In the genomic region with DNA sequence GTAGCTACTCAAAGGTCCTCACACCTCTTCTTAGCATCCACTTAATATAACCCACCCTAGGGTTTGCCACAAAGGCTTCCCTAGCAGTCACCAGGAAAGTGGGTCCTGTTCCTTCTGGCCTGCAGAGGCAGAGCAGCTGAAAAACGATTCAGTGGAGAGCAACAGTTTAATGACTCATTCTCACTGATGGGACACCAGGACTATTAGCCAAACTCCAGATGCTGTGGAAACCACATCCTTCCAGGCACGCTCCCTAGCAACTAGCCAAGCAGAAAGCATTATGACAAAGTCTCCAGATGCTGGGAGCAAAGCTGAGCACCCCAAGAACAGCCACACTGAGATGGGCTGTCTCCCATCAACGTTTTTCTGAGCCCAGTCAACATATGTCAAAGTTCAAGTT, we compare ENCODE assay signal across 16 cellular contexts. TPM values are rescaled to one million over a fixed set of nuclear protein-coding genes. Genes with fewer than 3 reads are reported as not detected.
A peak's percentile ranks its signal among the peaks of the same experiment; 100 is the strongest.
DNase-seq lines count a peak whose midpoint lies in the region; ATAC-seq, FAIRE-seq and TF ChIP-seq lines count a peak whose summit lies in the region.
"Had no signal": no experiment of that assay in that cellular context is flagged by ENCODE, and none has a peak within 500 bp of the region (broad histone marks: within the 10 kb centered on the region; RNA-seq: fewer than 3 reads in every experiment).

No MANE protein-coding gene starts in this region.

- no peak for TF ChIP-seq POLR2A in H54 (IDR thresholded peaks at IDR 0.05; ENCODE audit: low read depth, low read length)

- H3K9me3 ChIP-seq in SJCRH30 (replicated peaks) (no peaks in the 10 kb centered on the region), aorta (ENCODE audit: control insufficient read depth, low read length) (no peaks in the 10 kb centered on the region)
- H3K9me3 ChIP-seq: ascending aorta had no signal

- DNase-seq in AG08396 (ENCODE audit: low spot score), result peak; percentile 61
- DNase-seq in H54 (ENCODE audit: insufficient read length, low spot score), result peak; percentile 23
- DNase-seq in SJCRH30, result peak; percentile 33 to 58
- DNase-seq in fibroblast of the conjunctiva (ENCODE audit: low read depth), result peak; percentile 34
- no peak for DNase-seq in aorta
- DNase-seq in stimulated activated CD4-positive, alpha-beta T cell treated with anti-CD3 and anti-CD28 coated beads, Interleukin-4, amount 100 ng/mL, for 4 hours, result no peak
- DNase-seq: activated CD8-positive, alpha-beta memory T cell treated with anti-CD3 and anti-CD28 coated beads, Interleukin-2, amount 50 U/mL, for 48 hours; CD4-positive, alpha-beta memory T cell; erythroblast; NCI-H1417; stimulated activated CD4-positive, alpha-beta T cell treated with anti-CD3 and anti-CD28 coated beads, Interleukin-15, amount 100 ng/mL, for 24 hours; stimulated activated naive B cell treated with anti-CD40 and anti-IgM and Interleukin-4, amounts not matched to agents 10 μg/mL and 1 μg/mL and 100 μg/mL, for 72 hours had no signal

- no peak overlapping the region for H3K4me3 ChIP-seq in SJCRH30
- H3K4me3 ChIP-seq in aorta (ENCODE audit: low read length in 2 of 2), result no peak overlapping the region
- H3K4me3 ChIP-seq: ascending aorta had no signal

- peaks cover 40% of the 10 kb centered on the region for H3K4me1 ChIP-seq in SJCRH30
- H3K4me1 ChIP-seq in aorta (ENCODE audit: control insufficient read depth in 1 of 2, insufficient read depth in 2 of 2, low read length in 2 of 2), result no peaks in the 10 kb centered on the region
- H3K4me1 ChIP-seq: ascending aorta had no signal

- WGBS in aorta, 2 donors, result 37 to 51% methylated on average over 3 of the region's 3 CpGs

- intact Hi-C loops in aorta (cut with DNase I), result no loop called here

- H3K27me3 ChIP-seq in SJCRH30 (no peaks in the 10 kb centered on the region), aorta (ENCODE audit: control insufficient read depth in 1 of 2, insufficient read depth in 2 of 2, low read length in 1 of 2) (no peaks in the 10 kb centered on the region)
- H3K27me3 ChIP-seq: ascending aorta had no signal

- ATAC-seq in aorta (ENCODE audit: low FRiP score) (no peak), HG03097 (IDR thresholded peaks at IDR 0.05; ENCODE audit: low FRiP score, unreplicated experiment) (no peak), GM21423 (IDR thresholded peaks at IDR 0.05; ENCODE audit: unreplicated experiment) (no peak)
- ATAC-seq: left lobe of liver; stimulated activated naive B cell treated with anti-CD40 and anti-IgM and Interleukin-4, amounts not matched to agents 10 μg/mL and 1 μg/mL and 100 μg/mL, for 72 hours had no signal

- FAIRE-seq in H54 (lab: Jason Lieb, UNC), result peak; percentile 57

- H3K27ac ChIP-seq in SJCRH30 (peak overlapping the region; percentile 88), aorta (ENCODE audit: low read depth in 1 of 2, low read length in 2 of 2) (no peak overlapping the region)
- H3K27ac ChIP-seq: ascending aorta had no signal

- no peaks in the 10 kb centered on the region for H3K36me3 ChIP-seq in SJCRH30
- H3K36me3 ChIP-seq in aorta (ENCODE audit: control insufficient read depth in 1 of 2, insufficient read depth in 2 of 2, low read length in 1 of 2), result no peaks in the 10 kb centered on the region
- H3K36me3 ChIP-seq: ascending aorta had no signal

RNA-seq across cellular contexts. Expression of gene UTP14A, which starts 30.3 kb away (rescaled TPM):
- total RNA-seq in SJCRH30 (2014; rRNA removed; shearing (Covaris generic)), result 43.6 and 43.9 TPM in 2 replicates
- 10 to 100 TPM; 12.6 to 13.6 TPM for total RNA-seq in aorta
- polyA plus RNA-seq in aorta, result 10 to 100 TPM in 1 of 2 donors, 1 to 10 TPM in 1; 8.1 to 12.1 TPM

RNA-seq across cellular contexts. Expression of gene ZDHHC9, which starts 32.0 kb away (rescaled TPM):
- total RNA-seq in SJCRH30 (2014; rRNA removed; shearing (Covaris generic)), result 30.6 and 31.1 TPM in 2 replicates
- total RNA-seq in aorta, result 10 to 100 TPM; 21.3 to 24.0 TPM
- 1 to 10 TPM; 4.3 to 5.4 TPM for polyA plus RNA-seq in aorta

Comparison
In these comparisons a context has a peak if more than half of its experiments do, and no peak if none do; other contexts are left out.
1. DNase-seq: peak in AG08396 (single experiment), H54 (single experiment), SJCRH30 (2 of 2) and fibroblast of the conjunctiva (single experiment); none in aorta (0 of 2) and stimulated activated CD4-positive, alpha-beta T cell treated with anti-CD3 and anti-CD28 coated beads, Interleukin-4, amount 100 ng/mL, for 4 hours (0 of 2).